ENCODE assay signal across 8 cellular contexts in genomic region chr1:203084588-203085527, GRCh38. TPM values are rescaled to one million over a fixed set of nuclear protein-coding genes. Genes with fewer than 3 reads are reported as not detected.
DNase-seq lines count a peak whose midpoint lies in the region; ATAC-seq and TF ChIP-seq lines count a peak whose summit lies in the region.

No MANE protein-coding gene starts in this region.

- H3K4me1 ChIP-seq in left ventricle myocardium inferior (peaks cover 5% of the 10 kb centered on the region), RWPE2 (ENCODE audit: insufficient read depth, poor library complexity, severe bottlenecking) (no peaks in the 10 kb centered on the region), testis (no peaks in the 10 kb centered on the region)

- TF ChIP-seq CTCF in left ventricle myocardium inferior (IDR thresholded peaks at IDR 0.05; ENCODE audit: borderline replicate concordance) (no peak), RWPE2 (IDR thresholded peaks at IDR 0.05; ENCODE audit: poor library complexity, severe bottlenecking) (no peak), fibroblast of the aortic adventitia (IDR thresholded peaks at IDR 0.05; ENCODE audit: insufficient read depth, low read length) (peak; percentile 40), testis (IDR thresholded peaks at IDR 0.05) (peak in 2 of 3 experiments; percentile 5 to 19)

- H3K27ac ChIP-seq in left ventricle myocardium inferior (replicated peaks) (no peak overlapping the region), RWPE2 (ENCODE audit: poor library complexity, severe bottlenecking) (no peak overlapping the region), testis (no peak overlapping the region)

- no peak for TF ChIP-seq POLR2A in testis (IDR thresholded peaks at IDR 0.05)

- no peak overlapping the region for H3K4me3 ChIP-seq in left ventricle myocardium inferior
- H3K4me3 ChIP-seq in RWPE2 (ENCODE audit: severe bottlenecking), result no peak overlapping the region
- no peak overlapping the region for H3K4me3 ChIP-seq in fibroblast of the aortic adventitia (ENCODE audit: low read depth, low read length)
- H3K4me3 ChIP-seq in testis, result no peak overlapping the region

- ATAC-seq in RWPE2 (ENCODE audit: low read depth) (peak; percentile 23; the same call in 1 of the 3 replicates), HG02623 (IDR thresholded peaks at IDR 0.05; ENCODE audit: unreplicated experiment) (no peak), HG02763 (IDR thresholded peaks at IDR 0.05; ENCODE audit: unreplicated experiment) (no peak)

- H3K36me3 ChIP-seq in left ventricle myocardium inferior, result no peaks in the 10 kb centered on the region
- no peaks in the 10 kb centered on the region for H3K36me3 ChIP-seq in RWPE2 (ENCODE audit: low read depth)
- no peaks in the 10 kb centered on the region for H3K36me3 ChIP-seq in testis (ENCODE audit: low read depth, missing control alignments)

- peak; percentile 67 for DNase-seq in cardiac septum (ENCODE audit: low spot score)
- DNase-seq in left ventricle myocardium inferior, result no peak
- no peak for DNase-seq in RWPE2 (ENCODE audit: low spot score)
- DNase-seq in fibroblast of the aortic adventitia (ENCODE audit: low read depth), result no peak
- no peak for DNase-seq in testis
- no peak for DNase-seq in C1 segment of cervical spinal cord (lab: John Stamatoyannopoulos, UW)

- no peaks in the 10 kb centered on the region for H3K27me3 ChIP-seq in left ventricle myocardium inferior (ENCODE audit: low read depth)
- no peaks in the 10 kb centered on the region for H3K27me3 ChIP-seq in RWPE2 (ENCODE audit: insufficient read depth, poor library complexity, severe bottlenecking)
- H3K27me3 ChIP-seq in testis, result no peaks in the 10 kb centered on the region

- 86 to 90% methylated on average over 4 to 14 of the region's 14 CpGs for WGBS in testis, 2 donors

- intact Hi-C loops in cardiac septum (cut with DNase I) (no loop called here), left ventricle myocardium inferior (cut with micrococcal nuclease) (loop anchor here (5.0 kb wide), 1 partner anchor 362 kb away; no protein-coding TSS in a partner anchor), testis (cut with DNase I; ENCODE audit: low total_unique reads) (no loop called here)

- H3K9me3 ChIP-seq in left ventricle myocardium inferior (replicated peaks), result no peaks in the 10 kb centered on the region
- H3K9me3 ChIP-seq in RWPE2 (ENCODE audit: severe bottlenecking), result no peaks in the 10 kb centered on the region
- no peaks in the 10 kb centered on the region for H3K9me3 ChIP-seq in testis

RNA-seq across cellular contexts. Expression of gene MYOG, which starts 1.0 kb away (rescaled TPM):
- 0.16 TPM for total RNA-seq in cardiac septum
- not detected for total RNA-seq in left ventricle myocardium inferior
- total RNA-seq in fibroblast of the aortic adventitia (ENCODE audit: low replicate concordance), result not detected in 2 replicates
- total RNA-seq in testis, result under 1 TPM; 0.25 to 0.47 TPM
- 1.2 TPM for polyA plus RNA-seq in testis (ENCODE audit: insufficient read depth, low read depth, low replicate concordance)

RNA-seq across cellular contexts. Expression of gene ADORA1, which starts 42.7 kb away (rescaled TPM):
- total RNA-seq in cardiac septum (12.1 TPM), left ventricle myocardium inferior (16.4 TPM), fibroblast of the aortic adventitia (ENCODE audit: low replicate concordance) (0.72 and 6.5 TPM in 2 replicates), testis (10 to 100 TPM; 43.2 to 68.6 TPM)
- polyA plus RNA-seq in testis (ENCODE audit: insufficient read depth, low read depth, low replicate concordance), result 61.9 TPM

RNA-seq across cellular contexts. Expression of gene PPFIA4, which starts 58.6 kb away (rescaled TPM):
- total RNA-seq in cardiac septum, result 46.7 TPM
- total RNA-seq in left ventricle myocardium inferior, result 24.8 TPM
- total RNA-seq in fibroblast of the aortic adventitia (ENCODE audit: low replicate concordance), result 1.3 and 10.0 TPM in 2 replicates
- 10 to 100 TPM; 27.2 to 33.1 TPM for total RNA-seq in testis
- 6.6 TPM for polyA plus RNA-seq in testis (ENCODE audit: insufficient read depth, low read depth, low replicate concordance)

Comparison
In these comparisons a context has a peak if more than half of its experiments do, and no peak if none do; other contexts are left out.
1. CTCF ChIP-seq: peak in fibroblast of the aortic adventitia (single experiment) and testis (2 of 3); none in left ventricle myocardium inferior (single experiment) and RWPE2 (single experiment).